Comparison of ENCODE assay signal across 17 cellular contexts in genomic region chr7:140675726-140676125, GRCh38. TPM values are rescaled to one million over a fixed set of nuclear protein-coding genes. Genes with fewer than 3 reads are reported as not detected.
DNase-seq lines count a peak whose midpoint lies in the region; ATAC-seq, FAIRE-seq and TF ChIP-seq lines count a peak whose summit lies in the region.
"Had no signal": no experiment of that assay in that cellular context is flagged by ENCODE, and none has a peak within 500 bp of the region (broad histone marks: within the 10 kb centered on the region; RNA-seq: fewer than 3 reads in every experiment).

No MANE protein-coding gene starts in this region.

- H3K4me1 Mint-ChIP-seq in activated CD4-positive, alpha-beta T cell treated with anti-CD3 and anti-CD28 coated beads, Interleukin-2, amount 10 ng/mL, durations not matched to agents 24 days and 14 days = peaks cover 31% of the 10 kb centered on the region
- H3K4me1 Mint-ChIP-seq in nephron (peaks cover 24% of the 10 kb centered on the region), type B pancreatic cell (ENCODE audit: unreplicated experiment) (peaks cover 22% of the 10 kb centered on the region), WTC11 (peaks cover 9% of the 10 kb centered on the region)

- TF ChIP-seq CTCF in GM12878 (IDR thresholded peaks at IDR 0.05 in 2 of 3, conservative IDR thresholded peaks at IDR 0.05 in 1 of 3; ENCODE audit: control insufficient read depth in 2 of 3, extremely low read depth in 1 of 3, insufficient read depth in 1 of 3, low read depth in 3 of 3, low read length in 3 of 3) (no peak), nephron (IDR thresholded peaks at IDR 0.05; ENCODE audit: unreplicated experiment in 3 of 3) (no peak), type B pancreatic cell (conservative IDR thresholded peaks at IDR 0.05) (no peak), WTC11 (IDR thresholded peaks at IDR 0.05) (no peak)

- no peak overlapping the region for H3K9ac ChIP-seq in GM12878 (ENCODE audit: control insufficient read depth, insufficient read depth, low read length)

- H4K20me1 ChIP-seq in GM12878 (ENCODE audit: control insufficient read depth, insufficient read depth) = no peaks in the 10 kb centered on the region

- FAIRE-seq in GM12878 (lab: Jason Lieb, UNC) = no peak
- FAIRE-seq: islet of Langerhans had no signal

- no peak for DNase-seq in activated CD4-positive, alpha-beta T cell treated with anti-CD3 and anti-CD28 coated beads, Interleukin-2, amount 10 ng/mL, durations not matched to agents 24 days and 14 days
- no peak for DNase-seq in activated CD4-positive, alpha-beta T cell treated with anti-CD3 and anti-CD28 coated beads, Interleukin-2, amount 50 U/mL, for 48 hours
- DNase-seq in GM12878 (ENCODE audit: low read depth, low spot score) (no peak), type B pancreatic cell (ENCODE audit: extremely low spot score, unreplicated experiment) (no peak), WTC11 (ENCODE audit: low spot score) (no peak), HuH-7 (ENCODE audit: low spot score) (no peak), NOMO-1 treated with dmso at 0.1 percent for 144 hours (lab: John Stamatoyannopoulos, UW; ENCODE audit: unreplicated experiment) (no peak)
- DNase-seq: activated naive CD4-positive, alpha-beta T cell treated with anti-CD3 and anti-CD28 coated beads for 36 hours; NCI-H1048; stimulated activated CD4-positive, alpha-beta T cell treated with anti-CD3 and anti-CD28 coated beads, Interleukin-4, amount 100 ng/mL, for 24 hours; stimulated activated CD8-positive, alpha-beta memory T cell treated with anti-CD3 and anti-CD28 coated beads, Interleukin-4, amount 100 ng/mL, for 48 hours had no signal

- POLR2A ChIA-PET in GM12878 (lab: Charles Lee) = interaction anchor here (0.8 to 2.4 kb wide), 9 partner anchors 10 to 343 kb away, joined by 3 to 11 read pairs (median 3); partner anchors contain the start of gene NDUFB2
- POLR2A ChIA-PET in WTC11 (lab: Charles Lee) = no interaction called here

- H3K4me2 ChIP-seq in GM12878 (ENCODE audit: control insufficient read depth, insufficient read depth) = peak overlapping the region; percentile 98

- no peak for TF ChIP-seq RAD21 in GM12878 (IDR thresholded peaks at IDR 0.05; ENCODE audit: insufficient read depth, low read depth, low read length)

- no peak for TF ChIP-seq EP300 in GM12878 (IDR thresholded peaks at IDR 0.05; ENCODE audit: borderline replicate concordance in 1 of 2, control insufficient read depth in 1 of 2, low read depth in 2 of 2, low read length in 2 of 2)

- RAD21 ChIA-PET in GM12878 (lab: Charles Lee; ENCODE audit: unreplicated experiment) = interaction anchor here (0.6 to 3.5 kb wide), 20 partner anchors 11 to 974 kb away, joined by 3 to 23 read pairs (median 3); partner anchors contain the start of genes MRPS33 and NDUFB2

- TF ChIP-seq POLR2A in GM12878 (IDR thresholded peaks at IDR 0.05; ENCODE audit: low read depth, low read length) = no peak

- H3K9me3 Mint-ChIP-seq in activated CD4-positive, alpha-beta T cell treated with anti-CD3 and anti-CD28 coated beads, Interleukin-2, amount 10 ng/mL, durations not matched to agents 24 days and 14 days = no peaks in the 10 kb centered on the region
- H3K9me3 Mint-ChIP-seq in nephron = no peaks in the 10 kb centered on the region
- H3K9me3 Mint-ChIP-seq in type B pancreatic cell = no peaks in the 10 kb centered on the region
- no peaks in the 10 kb centered on the region for H3K9me3 Mint-ChIP-seq in WTC11
- H3K9me3 Mint-ChIP-seq: activated naive CD4-positive, alpha-beta T cell treated with anti-CD3 and anti-CD28 coated beads for 36 hours had no signal

- H3K4me3 Mint-ChIP-seq in activated CD4-positive, alpha-beta T cell treated with anti-CD3 and anti-CD28 coated beads, Interleukin-2, amount 10 ng/mL, durations not matched to agents 24 days and 14 days = no peak overlapping the region
- H3K4me3 Mint-ChIP-seq in nephron (peak overlapping the region in 2 of 3 experiments; percentile 34 to 85), type B pancreatic cell (peak overlapping the region; percentile 67), WTC11 (no peak overlapping the region)

- no peaks in the 10 kb centered on the region for H3K9me3 ChIP-seq in GM12878 (replicated peaks; ENCODE audit: control insufficient read depth, insufficient read depth, low read length)
- H3K9me3 ChIP-seq: body of pancreas, neutrophil, right lobe of liver, tibial nerve had no signal

- H3K4me1 ChIP-seq in GM12878 (ENCODE audit: control insufficient read depth, insufficient read depth, low read length) = peaks cover 39% of the 10 kb centered on the region

- ATAC-seq in GM12878 (no peak; the same call in 2 of the 3 replicates), WTC11 (no peak)
- ATAC-seq: body of pancreas had no signal

- H3K4me3 ChIP-seq in GM12878 = peak overlapping the region; percentile 49; the same call in 1 of the 2 replicates
- H3K4me3 ChIP-seq: body of pancreas, right lobe of liver, tibial nerve had no signal

- 0 out of 4 replicates have a peak, but pooled peaks cover 0 to 3% of the 10 kb centered on the region in 2 experiments for H3K36me3 ChIP-seq in GM12878 (ENCODE audit: control insufficient read depth in 2 of 2, insufficient read depth in 2 of 2, low read length in 1 of 2)
- H3K36me3 ChIP-seq: right lobe of liver had no signal

- CTCF ChIA-PET in GM12878 (lab: Yijun Ruan, JAX) (interaction anchor here (0.6 to 5.6 kb wide), 33 partner anchors 9 to 978 kb away, joined by 3 to 88 read pairs (median 4); partner anchors contain the start of genes MRPS33 and NDUFB2), WTC11 (lab: Charles Lee) (interaction anchor here (0.6 to 3.4 kb wide), 13 partner anchors 11 to 335 kb away, joined by 3 to 21 read pairs (median 4); partner anchors contain the start of gene DENND2A)

- no peaks in the 10 kb centered on the region for H3K27me3 Mint-ChIP-seq in activated CD4-positive, alpha-beta T cell treated with anti-CD3 and anti-CD28 coated beads, Interleukin-2, amount 10 ng/mL, durations not matched to agents 24 days and 14 days
- H3K27me3 Mint-ChIP-seq in nephron (ENCODE audit: low read depth) (peaks cover 3% of the 10 kb centered on the region), type B pancreatic cell (no peaks in the 10 kb centered on the region), WTC11 (ENCODE audit: low read depth) (0 out of 2 replicates have a peak, but pooled peaks cover 2% of the 10 kb centered on the region)

- H2AFZ ChIP-seq in GM12878 (ENCODE audit: control insufficient read depth, low read depth, low read length) = peak overlapping the region; percentile 30

- H3K79me2 ChIP-seq in GM12878 (ENCODE audit: control insufficient read depth, insufficient read depth, low read length) = no peaks in the 10 kb centered on the region; the same call in 1 of the 2 replicates

- H3K27ac ChIP-seq in GM12878 (ENCODE audit: control insufficient read depth, insufficient read depth) = peak overlapping the region; percentile 20
- H3K27ac ChIP-seq: body of pancreas, neutrophil, right lobe of liver had no signal

- H3K27me3 ChIP-seq in GM12878 (replicated peaks in 1 of 2; ENCODE audit: control insufficient read depth in 2 of 2, insufficient read depth in 2 of 2, low read length in 1 of 2) = no peaks in the 10 kb centered on the region
- H3K27me3 ChIP-seq: body of pancreas, neutrophil, right lobe of liver, tibial nerve had no signal

- SMC1A ChIA-PET in GM12878 (lab: Charles Lee; ENCODE audit: uncharacterized antibody, unreplicated experiment) = interaction anchor here (0.6 to 4.8 kb wide), 21 partner anchors 11 to 337 kb away, joined by 3 to 57 read pairs (median 6); partner anchors contain the start of genes MRPS33 and NDUFB2

- H3K27ac Mint-ChIP-seq in activated CD4-positive, alpha-beta T cell treated with anti-CD3 and anti-CD28 coated beads, Interleukin-2, amount 10 ng/mL, durations not matched to agents 24 days and 14 days = peak overlapping the region; percentile 31
- H3K27ac Mint-ChIP-seq in nephron = peak overlapping the region in 2 of 3 experiments; percentile 60 to 66
- peak overlapping the region; percentile 86 for H3K27ac Mint-ChIP-seq in type B pancreatic cell
- H3K27ac Mint-ChIP-seq in WTC11 = no peak overlapping the region
- H3K27ac Mint-ChIP-seq: activated naive CD4-positive, alpha-beta T cell treated with anti-CD3 and anti-CD28 coated beads for 36 hours had no signal

- peaks cover 32% of the 10 kb centered on the region for H3K36me3 Mint-ChIP-seq in activated CD4-positive, alpha-beta T cell treated with anti-CD3 and anti-CD28 coated beads, Interleukin-2, amount 10 ng/mL, durations not matched to agents 24 days and 14 days (ENCODE audit: low read depth)
- peaks cover 31% of the 10 kb centered on the region for H3K36me3 Mint-ChIP-seq in nephron (ENCODE audit: low read depth)
- peaks cover 16% of the 10 kb centered on the region for H3K36me3 Mint-ChIP-seq in type B pancreatic cell
- peaks cover 9% of the 10 kb centered on the region for H3K36me3 Mint-ChIP-seq in WTC11

- 31% methylated on average over 4 of the region's 4 CpGs for WGBS in GM12878 (ENCODE audit: insufficient coverage, insufficient replicate concordance, low lambda C conversion rate, missing lambda C conversion rate)

- in situ Hi-C loops in GM12878 (cut with MboI) = loop anchor here (10.0 kb wide), 1 partner anchor 339 kb away; the partner anchor contains the start of gene MRPS33

- no TSS peak for BruUV-seq in GM12878 (replicated peaks; lab: Mats Ljungman, UMichigan)

- intact Hi-C loops in activated CD4-positive, alpha-beta T cell treated with anti-CD3 and anti-CD28 coated beads, Interleukin-2, amount 10 ng/mL, durations not matched to agents 24 days and 14 days (cut with micrococcal nuclease) = no loop called here
- intact Hi-C loops in GM12878 (cut with micrococcal nuclease; ENCODE audit: unreplicated experiment) = loop anchor here (1.0 to 5.0 kb wide), 3 partner anchors 21 to 337 kb away; partner anchors contain the start of genes BRAF and NDUFB2

RNA-seq across cellular contexts. Expression of gene ADCK2, which starts 3.0 kb away (rescaled TPM):
- total RNA-seq in activated CD4-positive, alpha-beta T cell treated with anti-CD3 and anti-CD28 coated beads, Interleukin-2, amount 10 ng/mL, durations not matched to agents 24 days and 14 days = 22.9 and 28.1 TPM in 2 replicates
- 17.5 and 20.1 TPM in 2 replicates for total RNA-seq in GM12878 (2013; cell fraction: nucleolus; rRNA removed)
- total RNA-seq in GM12878 (2014; rRNA removed) = 18.1 and 18.7 TPM in 2 replicates
- 14.8 and 15.3 TPM in 2 replicates for total RNA-seq in GM12878 (2014; rRNA removed; fragmentation: Illumina TruSeq; extraction: Trizol)
- total RNA-seq in GM12878 (2021) = 19.4 and 20.1 TPM in 2 replicates
- polyA plus RNA-seq in GM12878 (2011; ENCODE audit: low read depth) = 6.8 TPM
- 9.9 and 13.8 TPM in 2 replicates for polyA plus RNA-seq in GM12878 (2011; rRNA removed)
- polyA plus RNA-seq in GM12878 (2011; cell fraction: cytosol; rRNA removed) = 12.5 and 15.9 TPM in 2 replicates
- polyA plus RNA-seq in GM12878 (2011; cell fraction: nucleus; rRNA removed) = 9.0 and 10.0 TPM in 2 replicates
- 11.7 and 14.9 TPM in 2 replicates for polyA plus RNA-seq in GM12878 (2012)
- polyA plus RNA-seq in GM12878 (2014; fragmentation: Illumina TruSeq; extraction: Trizol) = 8.0 and 9.7 TPM in 2 replicates
- polyA plus RNA-seq in GM12878 (2014; fragmentation: Nextera tagmentation; extraction: Ambion mirVana) = 1 to 10 TPM in 1 of 2 experiments, under 1 TPM in 1; 0.52 to 2.2 TPM
- 14.1 and 14.7 TPM in 2 replicates for polyA plus RNA-seq in GM12878 (2014; rRNA removed)
- 10 to 100 TPM in 1 of 2 experiments, 1 to 10 TPM in 1; 9.0 to 12.4 TPM for polyA plus RNA-seq in GM12878 (2016; fragmentation: Nextera tagmentation; extraction: Ambion mirVana)
- 15.9 and 24.4 TPM in 2 replicates for polyA minus RNA-seq in GM12878 (2011; rRNA and poly(A)+ RNA removed)
- polyA minus RNA-seq in GM12878 (2011; cell fraction: cytosol; rRNA and poly(A)+ RNA removed) = 5.7 and 7.0 TPM in 2 replicates
- 5.9 and 8.1 TPM in 2 replicates for polyA minus RNA-seq in GM12878 (2011; cell fraction: nucleus; rRNA and poly(A)+ RNA removed)
- total RNA-seq in type B pancreatic cell (ENCODE audit: low replicate concordance) = 16.3 and 29.5 TPM in 2 replicates
- 10.1 to 12.7 TPM (median 12.0 TPM) in 3 replicates for total RNA-seq in WTC11 (2021)

RNA-seq across cellular contexts. Expression of gene NDUFB2, which starts 20.8 kb away (rescaled TPM):
- total RNA-seq in activated CD4-positive, alpha-beta T cell treated with anti-CD3 and anti-CD28 coated beads, Interleukin-2, amount 10 ng/mL, durations not matched to agents 24 days and 14 days = 183 and 192 TPM in 2 replicates
- total RNA-seq in GM12878 (2013; cell fraction: nucleolus; rRNA removed) = 32.0 and 32.8 TPM in 2 replicates
- total RNA-seq in GM12878 (2014; rRNA removed) (175 and 199 TPM in 2 replicates), GM12878 (2014; rRNA removed; fragmentation: Illumina TruSeq; extraction: Trizol) (128 and 130 TPM in 2 replicates), GM12878 (2021) (184 and 186 TPM in 2 replicates), type B pancreatic cell (ENCODE audit: low replicate concordance) (179 and 258 TPM in 2 replicates), WTC11 (2021) (152 to 170 TPM (median 162 TPM) in 3 replicates)
- 185 TPM for polyA plus RNA-seq in GM12878 (2011; ENCODE audit: low read depth)
- polyA plus RNA-seq in GM12878 (2011; rRNA removed) (365 and 380 TPM in 2 replicates), GM12878 (2014; fragmentation: Illumina TruSeq; extraction: Trizol) (47.6 and 109 TPM in 2 replicates), GM12878 (2014; fragmentation: Nextera tagmentation; extraction: Ambion mirVana) (1,000 to 10,000 TPM; 1,189 to 1,236 TPM), GM12878 (2014; rRNA removed) (268 and 280 TPM in 2 replicates), GM12878 (2016; fragmentation: Nextera tagmentation; extraction: Ambion mirVana) (100 to 1,000 TPM; 447 to 513 TPM)
- 681 and 759 TPM in 2 replicates for polyA plus RNA-seq in GM12878 (2011; cell fraction: cytosol; rRNA removed)
- polyA plus RNA-seq in GM12878 (2011; cell fraction: nucleus; rRNA removed) = 166 and 169 TPM in 2 replicates
- polyA plus RNA-seq in GM12878 (2012) = 152 and 162 TPM in 2 replicates
- polyA minus RNA-seq in GM12878 (2011; rRNA and poly(A)+ RNA removed) = 43.4 and 63.7 TPM in 2 replicates
- 21.8 and 24.5 TPM in 2 replicates for polyA minus RNA-seq in GM12878 (2011; cell fraction: cytosol; rRNA and poly(A)+ RNA removed)
- 11.8 and 17.4 TPM in 2 replicates for polyA minus RNA-seq in GM12878 (2011; cell fraction: nucleus; rRNA and poly(A)+ RNA removed)

RNA-seq across cellular contexts. Expression of gene DENND2A, which starts 35.1 kb away (rescaled TPM):
- total RNA-seq in activated CD4-positive, alpha-beta T cell treated with anti-CD3 and anti-CD28 coated beads, Interleukin-2, amount 10 ng/mL, durations not matched to agents 24 days and 14 days = not detected in 2 replicates
- not detected in 2 replicates for total RNA-seq in GM12878 (2013; cell fraction: nucleolus; rRNA removed)
- not detected in 2 replicates for total RNA-seq in GM12878 (2014; rRNA removed)
- not detected in 2 replicates for total RNA-seq in GM12878 (2014; rRNA removed; fragmentation: Illumina TruSeq; extraction: Trizol)
- not detected in 2 replicates for total RNA-seq in GM12878 (2021)
- polyA plus RNA-seq in GM12878 (2011; ENCODE audit: low read depth) = not detected
- polyA plus RNA-seq in GM12878 (2011; rRNA removed) = not detected in 2 replicates
- 0.10 TPM in 1 of 2 replicates, not detected in the other for polyA plus RNA-seq in GM12878 (2011; cell fraction: cytosol; rRNA removed)
- not detected in 2 replicates for polyA plus RNA-seq in GM12878 (2011; cell fraction: nucleus; rRNA removed)
- not detected in 2 replicates for polyA plus RNA-seq in GM12878 (2012)
- polyA plus RNA-seq in GM12878 (2014; fragmentation: Illumina TruSeq; extraction: Trizol) = 0.01 TPM in 1 of 2 replicates, not detected in the other
- not detected for polyA plus RNA-seq in GM12878 (2014; fragmentation: Nextera tagmentation; extraction: Ambion mirVana)
- not detected in 2 replicates for polyA plus RNA-seq in GM12878 (2014; rRNA removed)
- polyA plus RNA-seq in GM12878 (2016; fragmentation: Nextera tagmentation; extraction: Ambion mirVana) = not detected
- not detected in 2 replicates for polyA minus RNA-seq in GM12878 (2011; rRNA and poly(A)+ RNA removed)
- polyA minus RNA-seq in GM12878 (2011; cell fraction: cytosol; rRNA and poly(A)+ RNA removed) = not detected in 2 replicates
- polyA minus RNA-seq in GM12878 (2011; cell fraction: nucleus; rRNA and poly(A)+ RNA removed) = not detected in 2 replicates
- 6.2 and 25.4 TPM in 2 replicates for total RNA-seq in type B pancreatic cell (ENCODE audit: low replicate concordance)
- total RNA-seq in WTC11 (2021) = 10.0 to 13.6 TPM (median 12.7 TPM) in 3 replicates
- total RNA-seq: activated naive CD4-positive, alpha-beta T cell treated with anti-CD3 and anti-CD28 coated beads for 36 hours had no signal

Comparison
In these comparisons a context has a peak if more than half of its experiments do, and no peak if none do; other contexts are left out.
1. H3K4me3 Mint-ChIP-seq: peak in nephron (2 of 3) and type B pancreatic cell (single experiment); none in activated CD4-positive, alpha-beta T cell treated with anti-CD3 and anti-CD28 coated beads, Interleukin-2, amount 10 ng/mL, durations not matched to agents 24 days and 14 days (single experiment) and WTC11 (single experiment).